In genomic region chr3:143848707-143849106, GRCh38 we compare ENCODE assay signal across 1 cellular context.
TF ChIP-seq lines count a peak whose summit lies in the region.

No MANE protein-coding gene starts in this region.

TF ChIP-seq in IMR-90, 13 proteins besides CTCF, POLR2A, EP300 and RAD21 (continued from another document):
- TF ChIP-seq BHLHE40 (IDR thresholded peaks at IDR 0.05; ENCODE audit: low read depth, low read length), result no peak
- no peak for TF ChIP-seq FOS (IDR thresholded peaks at IDR 0.05; ENCODE audit: low read depth, low read length)
- TF ChIP-seq RCOR1 (IDR thresholded peaks at IDR 0.05; ENCODE audit: insufficient replicate concordance, low read length), result no peak
- no peak for TF ChIP-seq MAZ (IDR thresholded peaks at IDR 0.05; ENCODE audit: borderline replicate concordance, low read depth, low read length)
